Comparison of ENCODE assay signal across 21 cellular contexts in the genomic region with DNA sequence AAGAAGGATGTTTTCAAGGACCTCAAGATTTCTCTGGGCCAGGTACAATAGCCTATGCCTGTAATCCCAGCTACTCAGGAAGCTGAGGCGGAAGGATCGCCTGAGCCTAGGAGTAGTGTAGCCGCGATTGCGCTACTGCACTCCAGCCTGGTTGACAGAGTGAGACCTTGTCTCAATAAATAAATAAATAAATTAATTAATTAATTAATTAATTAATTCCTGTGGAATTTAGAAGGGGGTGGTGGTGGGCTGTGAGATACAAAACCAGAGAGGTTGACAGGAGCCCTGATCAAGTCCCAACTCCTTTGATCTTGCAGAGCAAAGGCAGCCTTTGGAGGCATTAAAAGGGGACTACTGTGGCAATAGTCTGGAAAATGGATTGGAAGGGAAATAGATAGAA. TPM values are rescaled to one million over a fixed set of nuclear protein-coding genes. Genes with fewer than 3 reads are reported as not detected.
DNase-seq lines count a peak whose midpoint lies in the region; ATAC-seq, FAIRE-seq and TF ChIP-seq lines count a peak whose summit lies in the region.
"Had no signal": no experiment of that assay in that cellular context is flagged by ENCODE, and none has a peak within 500 bp of the region (broad histone marks: within the 10 kb centered on the region; RNA-seq: fewer than 3 reads in every experiment).

No MANE protein-coding gene starts in this region.

- no peak overlapping the region for H3K4me3 Mint-ChIP-seq in activated naive CD8-positive, alpha-beta T cell treated with anti-CD3 and anti-CD28 coated beads for 36 hours
- H3K4me3 Mint-ChIP-seq: CD14-positive monocyte; CD4-positive, alpha-beta T cell; CD8-positive, alpha-beta T cell had no signal

- peaks cover 2% of the 10 kb centered on the region for H3K4me1 Mint-ChIP-seq in activated naive CD8-positive, alpha-beta T cell treated with anti-CD3 and anti-CD28 coated beads for 36 hours

- DNase-seq in A549 (ENCODE audit: low read depth in 1 of 2, low spot score in 1 of 2) (no peak), IMR-90 (no peak), mesenteric fat pad (ENCODE audit: low spot score) (peak; percentile 2)
- no peak for DNase-seq in activated naive CD8-positive, alpha-beta T cell treated with anti-CD3 and anti-CD28 coated beads for 36 hours
- DNase-seq: ACHN; BE2C; C1 segment of cervical spinal cord; Caco-2; Calu3; CD4-positive, alpha-beta T cell; CD8-positive, alpha-beta T cell; DMS79 treated with DMSO at 0.1 percent for 48 hours; GF-D8 had no signal

- H3K36me3 Mint-ChIP-seq in activated naive CD8-positive, alpha-beta T cell treated with anti-CD3 and anti-CD28 coated beads for 36 hours, result peaks cover 2% of the 10 kb centered on the region
- H3K36me3 Mint-ChIP-seq: CD8-positive, alpha-beta T cell had no signal

- peaks cover 10% of the 10 kb centered on the region for H3K9me3 Mint-ChIP-seq in activated naive CD8-positive, alpha-beta T cell treated with anti-CD3 and anti-CD28 coated beads for 36 hours

- H4K91ac ChIP-seq in IMR-90 (ENCODE audit: insufficient read depth, low read depth, low read length), result no peak overlapping the region

- TF ChIP-seq CTCF in A549 (IDR thresholded peaks at IDR 0.05) (no peak), IMR-90 (conservative IDR thresholded peaks at IDR 0.05; ENCODE audit: low read depth, low read length) (no peak)

- H4K5ac ChIP-seq in IMR-90 (ENCODE audit: low read depth, low read length), result no peak overlapping the region

- H3K4me1 ChIP-seq in A549 (peaks cover 25% of the 10 kb centered on the region), IMR-90 (ENCODE audit: control insufficient read depth, insufficient read depth, low read length) (peaks cover 6% of the 10 kb centered on the region)
- H3K4me1 ChIP-seq: BE2C, BLaER1 had no signal

- TF ChIP-seq POLR2A in A549 (IDR thresholded peaks at IDR 0.05; ENCODE audit: low read length) (no peak), IMR-90 (IDR thresholded peaks at IDR 0.05; ENCODE audit: low read depth, low read length) (no peak)

- H2AFZ ChIP-seq in IMR-90 (replicated peaks; ENCODE audit: low read length, poor library complexity), result no peak overlapping the region

- TF ChIP-seq EP300 in A549 (IDR thresholded peaks at IDR 0.05), result no peak

- no peak overlapping the region for H3K23ac ChIP-seq in IMR-90 (ENCODE audit: low read depth, low read length)

- no peak overlapping the region for H2BK15ac ChIP-seq in IMR-90 (ENCODE audit: low read depth, low read length)

- no peaks in the 10 kb centered on the region for H3K36me3 ChIP-seq in IMR-90 (ENCODE audit: control insufficient read depth, insufficient read depth, low read length)
- H3K36me3 ChIP-seq: BE2C, BLaER1 had no signal

- dilution Hi-C loops in IMR-90 (cut with HindIII; ENCODE audit: low sequenced_read_pairs, unreplicated experiment), result no loop called here

- no peak overlapping the region for H2AK5ac ChIP-seq in IMR-90 (ENCODE audit: low read depth, low read length)

- TF ChIP-seq RAD21 in A549 (conservative IDR thresholded peaks at IDR 0.05 in 1 of 2, IDR thresholded peaks at IDR 0.05 in 1 of 2), result no peak
- no peak for TF ChIP-seq RAD21 in IMR-90 (IDR thresholded peaks at IDR 0.05; ENCODE audit: low read length)

- H3K56ac ChIP-seq in IMR-90 (ENCODE audit: extremely low read depth, insufficient read depth, low read length), result no peak overlapping the region

- POLR2A ChIA-PET in A549 (lab: Yijun Ruan, JAX) (no interaction called here), IMR-90 (lab: Charles Lee; ENCODE audit: unreplicated experiment) (no interaction called here)

- no peaks in the 10 kb centered on the region for H3K9me1 ChIP-seq in IMR-90 (ENCODE audit: insufficient read depth, low read length)

- WGBS in A549 (ENCODE audit: missing lambda C conversion rate), result 95% methylated on average over 5 of the region's 5 CpGs
- no CpG with 5 or more reads among the region's 5 CpGs for WGBS in IMR-90 (ENCODE audit: extremely low coverage in 2 of 2, insufficient read length in 1 of 2), 2 experiments

- 0 out of 4 replicates have a peak overlapping the region, but pooled peaks of 1 of the 2 experiments have one; percentile 13 for H4K8ac ChIP-seq in IMR-90 (ENCODE audit: low read depth in 2 of 2, low read length in 2 of 2)

- H4K20me1 ChIP-seq in IMR-90 (ENCODE audit: insufficient read depth, low read length), result no peaks in the 10 kb centered on the region
- H4K20me1 ChIP-seq: BLaER1 had no signal

- CTCF ChIA-PET in A549 (lab: Yijun Ruan, JAX), result no interaction called here
- CTCF ChIA-PET in IMR-90 (lab: Yijun Ruan, JAX), result no interaction called here

- no peaks in the 10 kb centered on the region for H3K27me3 ChIP-seq in IMR-90 (ENCODE audit: control insufficient read depth, insufficient read depth, low read length)
- H3K27me3 ChIP-seq: BE2C, BLaER1 had no signal

- ATAC-seq in A549, result no peak
- no peak for ATAC-seq in IMR-90 (ENCODE audit: low read depth)
- ATAC-seq in GM21717 (IDR thresholded peaks at IDR 0.05; ENCODE audit: unreplicated experiment), result no peak
- ATAC-seq: CD8-positive, alpha-beta T cell had no signal

- H2BK120ac ChIP-seq in IMR-90 (ENCODE audit: low read depth, low read length), result 0 out of 2 replicates have a peak overlapping the region, but pooled peaks have one; percentile 16

- H3K4ac ChIP-seq in IMR-90 (ENCODE audit: low read depth, low read length), result no peak overlapping the region

- in situ Hi-C loops in IMR-90 (cut with MboI; ENCODE audit: low sequenced_read_pairs), result no loop called here

- H2BK5ac ChIP-seq in IMR-90 (ENCODE audit: low read depth, low read length, poor library complexity, severe bottlenecking), result no peak overlapping the region

- H3K9me3 ChIP-seq in A549 (peaks cover 7% of the 10 kb centered on the region; the same call in 2 of the 3 replicates), IMR-90 (ENCODE audit: control insufficient read depth, insufficient read depth, low read length) (peaks cover under 1% of the 10 kb centered on the region; the same call in 1 of the 2 replicates)
- H3K9me3 ChIP-seq: BE2C, Caco-2 had no signal

- BruUV-seq in IMR-90 (replicated peaks; lab: Mats Ljungman, UMichigan), result no TSS peak

- H3K27ac Mint-ChIP-seq in activated naive CD8-positive, alpha-beta T cell treated with anti-CD3 and anti-CD28 coated beads for 36 hours, result no peak overlapping the region
- H3K27ac Mint-ChIP-seq: CD4-positive, alpha-beta T cell; CD8-positive, alpha-beta T cell had no signal

- no peak overlapping the region for H3K4me2 ChIP-seq in A549
- H3K4me2 ChIP-seq in IMR-90 (ENCODE audit: low read depth, low read length), result no peak overlapping the region
- H3K4me2 ChIP-seq: BLaER1 had no signal

- no peak overlapping the region for H3K9ac ChIP-seq in IMR-90 (ENCODE audit: low read depth, low read length)
- H3K9ac ChIP-seq: BLaER1 had no signal

- H3K79me1 ChIP-seq in IMR-90 (ENCODE audit: low read depth in 1 of 2, low read length in 2 of 2), result no peaks in the 10 kb centered on the region

- no peak overlapping the region for H3K14ac ChIP-seq in IMR-90 (replicated peaks; ENCODE audit: low read depth, low read length)

- H2BK20ac ChIP-seq in IMR-90 (ENCODE audit: low read depth, low read length), result 0 out of 2 replicates have a peak overlapping the region, but pooled peaks have one; percentile 18

- H3K27ac ChIP-seq in A549, result peak overlapping the region in 1 of 2 experiments; percentile 90; a peak in 1 of 6 replicates
- no peak overlapping the region for H3K27ac ChIP-seq in IMR-90 (ENCODE audit: insufficient read depth, low read length)
- H3K27ac ChIP-seq: 22Rv1, BLaER1 had no signal

- intact Hi-C loops in IMR-90 (cut with micrococcal nuclease), result no loop called here

- H2AK9ac ChIP-seq in IMR-90 (replicated peaks; ENCODE audit: low read depth, low read length, poor library complexity), result no peak overlapping the region

- H3K4me3 ChIP-seq in A549 (no peak overlapping the region), IMR-90 (ENCODE audit: insufficient read depth, low read depth, low read length) (no peak overlapping the region)
- H3K4me3 ChIP-seq: BLaER1 had no signal

- H3K27me3 Mint-ChIP-seq in activated naive CD8-positive, alpha-beta T cell treated with anti-CD3 and anti-CD28 coated beads for 36 hours, result peaks cover 17% of the 10 kb centered on the region

- H3K18ac ChIP-seq in IMR-90 (ENCODE audit: low read depth, low read length), result no peak overlapping the region

- no peak for FAIRE-seq in A549 (lab: Jason Lieb, UNC)
- FAIRE-seq: D721Med, G401.6, GM12891, GM19239 had no signal

TF ChIP-seq in A549, 52 proteins besides CTCF, POLR2A, EP300 and RAD21:
- peak; percentile 79 for TF ChIP-seq ZC3H11A (IDR thresholded peaks at IDR 0.05)
- no peak for TF ChIP-seq RFX5 (IDR thresholded peaks at IDR 0.05)

TF ChIP-seq in IMR-90, 13 proteins besides CTCF, POLR2A, EP300 and RAD21:
- TF ChIP-seq CHD1 (IDR thresholded peaks at IDR 0.05; ENCODE audit: low read depth, low read length), result no peak
TF ChIP-seq in IMR-90: peak in this region for 0.

RNA-seq across cellular contexts. Expression of a gene that starts 39.3 kb away (rescaled TPM):
- polyA plus RNA-seq in A549 (2011; rRNA removed) (18.5 and 26.6 TPM in 2 replicates), A549 (2017; fragmentation: RNase III; extraction: RNeasy Plus Mini Kit Qiagen cat#74134 plus additional on column Dnase treatment) (11.2 to 11.7 TPM (median 11.5 TPM) in 3 replicates), IMR-90 (2012; rRNA removed) (7.8 and 11.4 TPM in 2 replicates)
- 11.3 and 14.4 TPM in 2 replicates for polyA plus RNA-seq in A549 (2012; cell fraction: cytosol; rRNA removed)
- polyA plus RNA-seq in A549 (2012; cell fraction: nucleus; rRNA removed), result 14.6 and 19.4 TPM in 2 replicates
- polyA minus RNA-seq in A549 (2011; rRNA and poly(A)+ RNA removed), result 47.9 and 52.6 TPM in 2 replicates
- total RNA-seq in IMR-90 (2012; rRNA removed) (12.2 and 15.8 TPM in 2 replicates), mesenteric fat pad (16.2 TPM)
- polyA plus RNA-seq in IMR-90 (2012; cell fraction: cytosol; rRNA removed), result 4.4 and 5.5 TPM in 2 replicates
- polyA plus RNA-seq in IMR-90 (2012; cell fraction: nucleus; rRNA removed; ENCODE audit: low replicate concordance), result 14.2 and 21.3 TPM in 2 replicates
- total RNA-seq in activated naive CD8-positive, alpha-beta T cell treated with anti-CD3 and anti-CD28 coated beads for 36 hours, result 10 to 100 TPM; 17.9 to 20.4 TPM
